Comparison of ENCODE assay signal across 17 cellular contexts in genomic region chr17:81069084-81069645, GRCh38.
"Had no signal": no experiment of that assay in that cellular context is flagged by ENCODE, and none has a peak within 500 bp of the region (broad histone marks: within the 10 kb centered on the region; RNA-seq: fewer than 3 reads in every experiment).

No MANE protein-coding gene starts in this region.

- ATAC-seq: natural killer cell treated with Interleukin-12 subunit alpha and Interleukin-12 subunit beta and Interleukin-15 and Interleukin-18, amount 100 ng/mL, for 72 hours; stimulated activated naive CD8-positive, alpha-beta T cell treated with anti-CD3 and anti-CD28 coated beads, Interleukin-15, Interleukin-2, amounts not matched to agents 100 U/mL and 50 U/mL, for 24 hours had no signal

- DNase-seq: activated CD4-positive, alpha-beta T cell treated with anti-CD3 and anti-CD28 coated beads, Interleukin-2, amount 50 U/mL, for 48 hours; activated CD4-positive, CD25-positive, alpha-beta regulatory T cell treated with anti-CD3 and anti-CD28 coated beads, Interleukin-2, amount 50 U/mL, for 72 hours; activated gamma-delta T cell; activated T-cell treated with anti-CD3 and anti-CD28 coated beads, Interleukin-2, amount 50 U/mL, for 48 hours; cortex of kidney; hypothalamus; kidney glomerular epithelial cell; stimulated activated CD4-positive, alpha-beta T cell treated with anti-CD3 and anti-CD28 coated beads, Interleukin-4, amount 100 ng/mL, for 1 hour; stimulated activated CD8-positive, alpha-beta memory T cell treated with anti-CD3 and anti-CD28 coated beads, Interleukin-4, amount 100 ng/mL, for 48 hours; stimulated activated naive CD8-positive, alpha-beta T cell treated with anti-CD3 and anti-CD28 coated beads, Interleukin-15, Interleukin-2, amounts not matched to agents 100 U/mL and 50 U/mL, for 24 hours; SW 1271; testis had no signal

- H3K27ac Mint-ChIP-seq: activated naive CD8-positive, alpha-beta T cell; natural killer cell treated with Interleukin-12 subunit alpha and Interleukin-12 subunit beta and Interleukin-15 and Interleukin-18, amount 100 ng/mL, for 72 hours; progenitor cell of endocrine pancreas; T-helper 2 cell treated with Interferon-gamma antibody and Interleukin-4, amounts not matched to agents 5 μg/mL and 100 μg/mL, for 36 hours had no signal

- H3K36me3 ChIP-seq: cardiac muscle cell had no signal

- H3K4me3 ChIP-seq: cardiac muscle cell, testis had no signal

- H3K27me3 ChIP-seq: cardiac muscle cell, testis had no signal

- H3K27me3 Mint-ChIP-seq: activated naive CD8-positive, alpha-beta T cell; natural killer cell treated with Interleukin-12 subunit alpha and Interleukin-12 subunit beta and Interleukin-15 and Interleukin-18, amount 100 ng/mL, for 72 hours; progenitor cell of endocrine pancreas had no signal

- H3K36me3 Mint-ChIP-seq: activated naive CD8-positive, alpha-beta T cell; natural killer cell treated with Interleukin-12 subunit alpha and Interleukin-12 subunit beta and Interleukin-15 and Interleukin-18, amount 100 ng/mL, for 72 hours had no signal

- H3K9me3 ChIP-seq: testis had no signal

- H3K4me3 Mint-ChIP-seq: activated naive CD8-positive, alpha-beta T cell; natural killer cell treated with Interleukin-12 subunit alpha and Interleukin-12 subunit beta and Interleukin-15 and Interleukin-18, amount 100 ng/mL, for 72 hours; T-helper 2 cell treated with Interferon-gamma antibody and Interleukin-4, amounts not matched to agents 5 μg/mL and 100 μg/mL, for 36 hours had no signal

- H3K27ac ChIP-seq: cardiac muscle cell, testis had no signal

- H3K9me3 Mint-ChIP-seq: natural killer cell treated with Interleukin-12 subunit alpha and Interleukin-12 subunit beta and Interleukin-15 and Interleukin-18, amount 100 ng/mL, for 72 hours; T-helper 2 cell treated with Interferon-gamma antibody and Interleukin-4, amounts not matched to agents 5 μg/mL and 100 μg/mL, for 36 hours had no signal
